29 cellular contexts compared by ENCODE assay signal in genomic region chr18:61931654-61932379, GRCh38.
"Had no signal": no experiment of that assay in that cellular context is flagged by ENCODE, and none has a peak within 500 bp of the region (broad histone marks: within the 10 kb centered on the region; RNA-seq: fewer than 3 reads in every experiment).

No MANE protein-coding gene starts in this region.

- H3K4me3 ChIP-seq: ascending aorta, breast epithelium, cardiac muscle cell, colonic mucosa, gastrocnemius medialis, heart left ventricle had no signal

- H3K27ac ChIP-seq: ascending aorta, breast epithelium, cardiac muscle cell, colonic mucosa, epithelial cell of prostate, gastrocnemius medialis, heart left ventricle, WERI-Rb-1 had no signal

- H3K4me1 ChIP-seq: ascending aorta, breast epithelium, colonic mucosa, gastrocnemius medialis, heart left ventricle had no signal

- H3K36me3 ChIP-seq: ascending aorta, breast epithelium, cardiac muscle cell, colonic mucosa, gastrocnemius medialis, heart left ventricle, WERI-Rb-1 had no signal

- FAIRE-seq: endometrium, endothelial cell of umbilical vein had no signal

- ATAC-seq: activated CD4-positive, CD25-positive, alpha-beta regulatory T cell treated with anti-CD3 and anti-CD28 coated beads, Interleukin-2, amount 50 U/mL, for 24 hours; gastrocnemius medialis; heart left ventricle; T-helper 17 cell had no signal

- H3K27me3 ChIP-seq: ascending aorta, breast epithelium, cardiac muscle cell, colonic mucosa, gastrocnemius medialis, heart left ventricle had no signal

- DNase-seq: activated B cell treated with CpG ODN at 0.5 μM for 24 hours; activated CD4-positive, alpha-beta memory T cell treated with anti-CD3 and anti-CD28 coated beads, Interleukin-2, amount 10 ng/mL, durations not matched to agents 7 days and 5 days; activated CD4-positive, alpha-beta T cell treated with anti-CD3 and anti-CD28 coated beads, Interleukin-2, amount 10 ng/mL, durations not matched to agents 24 days and 14 days; activated CD4-positive, alpha-beta T cell treated with anti-CD3 and anti-CD28 coated beads, Interleukin-2, amount 50 U/mL, for 4 hours; activated CD8-positive, alpha-beta memory T cell treated with anti-CD3 and anti-CD28 coated beads, Interleukin-2, amount 50 U/mL, for 48 hours; activated effector memory CD4-positive, alpha-beta T cell treated with anti-CD3 and anti-CD28 coated beads, Interleukin-2, amount 50 U/mL, for 16 hours; activated naive CD4-positive, alpha-beta T cell treated with anti-CD3 and anti-CD28 coated beads for 36 hours; activated naive CD8-positive, alpha-beta T cell treated with anti-CD3 and anti-CD28 coated beads for 36 hours; activated T-cell treated with anti-CD3 and anti-CD28 coated beads for 4 hours; activated T-cell treated with anti-CD3 and anti-CD28 coated beads, Interleukin-2, amount 50 U/mL, for 24 hours; central memory CD4-positive, alpha-beta T cell; cerebellar nuclear complex; colonic mucosa; effector CD8-positive, alpha-beta T cell; foreskin fibroblast; gastrocnemius medialis; glutamatergic neuron; heart left ventricle; T-helper 1 cell; T-helper 17 cell; T1000; WERI-Rb-1 had no signal

- H3K9me3 ChIP-seq: ascending aorta, breast epithelium, colonic mucosa, gastrocnemius medialis had no signal
